1 cellular context compared by ENCODE assay signal in the genomic region with DNA sequence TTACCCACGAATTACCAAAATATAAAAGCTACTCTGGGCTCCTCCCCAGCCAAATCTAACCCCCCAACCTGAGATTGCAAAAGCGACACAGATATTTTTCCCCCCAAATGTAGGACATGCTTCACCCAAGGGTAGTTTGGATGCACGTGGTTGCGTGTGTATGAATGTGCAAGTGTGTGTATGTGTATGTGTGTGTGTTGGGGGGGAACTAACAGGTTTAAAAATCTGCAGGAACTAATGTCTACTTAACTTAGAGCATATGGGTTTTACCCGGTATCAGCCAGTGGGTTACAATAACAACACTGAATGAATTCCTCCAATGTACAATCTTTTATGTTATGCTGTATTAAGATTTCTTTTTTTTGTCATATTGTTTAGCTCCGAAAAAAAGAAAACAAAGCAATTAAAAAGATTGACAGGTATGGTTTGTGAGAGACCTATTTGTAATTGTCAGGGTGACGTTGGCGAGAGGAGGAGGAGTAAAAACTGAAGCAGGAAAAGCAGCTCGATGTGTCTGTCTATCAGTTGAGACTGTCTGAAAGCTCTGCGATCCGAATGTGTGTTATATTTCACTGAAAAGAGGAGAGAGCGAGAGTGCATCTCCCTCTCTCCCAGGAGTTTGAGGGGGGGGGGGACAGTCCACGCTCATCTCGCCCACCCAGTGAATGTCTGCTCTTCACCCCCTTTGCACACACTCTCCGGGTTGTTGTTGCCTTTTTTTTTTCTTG.
A peak's percentile ranks its signal among the peaks of the same experiment; 100 is the strongest.
TF ChIP-seq lines count a peak whose summit lies in the region.

A gene with protein sequence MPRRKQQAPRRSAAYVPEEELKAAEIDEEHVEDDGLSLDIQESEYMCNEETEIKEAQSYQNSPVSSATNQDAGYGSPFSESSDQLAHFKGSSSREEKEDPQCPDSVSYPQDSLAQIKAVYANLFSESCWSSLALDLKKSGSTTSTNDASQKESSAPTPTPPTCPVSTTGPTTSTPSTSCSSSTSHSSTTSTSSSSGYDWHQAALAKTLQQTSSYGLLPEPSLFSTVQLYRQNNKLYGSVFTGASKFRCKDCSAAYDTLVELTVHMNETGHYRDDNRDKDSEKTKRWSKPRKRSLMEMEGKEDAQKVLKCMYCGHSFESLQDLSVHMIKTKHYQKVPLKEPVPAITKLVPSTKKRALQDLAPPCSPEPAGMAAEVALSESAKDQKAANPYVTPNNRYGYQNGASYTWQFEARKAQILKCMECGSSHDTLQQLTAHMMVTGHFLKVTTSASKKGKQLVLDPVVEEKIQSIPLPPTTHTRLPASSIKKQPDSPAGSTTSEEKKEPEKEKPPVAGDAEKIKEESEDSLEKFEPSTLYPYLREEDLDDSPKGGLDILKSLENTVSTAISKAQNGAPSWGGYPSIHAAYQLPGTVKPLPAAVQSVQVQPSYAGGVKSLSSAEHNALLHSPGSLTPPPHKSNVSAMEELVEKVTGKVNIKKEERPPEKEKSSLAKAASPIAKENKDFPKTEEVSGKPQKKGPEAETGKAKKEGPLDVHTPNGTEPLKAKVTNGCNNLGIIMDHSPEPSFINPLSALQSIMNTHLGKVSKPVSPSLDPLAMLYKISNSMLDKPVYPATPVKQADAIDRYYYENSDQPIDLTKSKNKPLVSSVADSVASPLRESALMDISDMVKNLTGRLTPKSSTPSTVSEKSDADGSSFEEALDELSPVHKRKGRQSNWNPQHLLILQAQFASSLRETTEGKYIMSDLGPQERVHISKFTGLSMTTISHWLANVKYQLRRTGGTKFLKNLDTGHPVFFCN (N-terminal part only) (plus strand): TSS at position 524 of the 728 bp plus-strand sequence. CDS start 1,080 bp downstream, outside the sequence.

TF ChIP-seq in GM12878, 131 proteins besides CTCF, POLR2A, EP300 and RAD21 (continued from another document and continues in another):
- no peak for TF ChIP-seq ZBTB40 (IDR thresholded peaks at IDR 0.05; ENCODE audit: borderline replicate concordance)
- TF ChIP-seq ZSCAN29 (IDR thresholded peaks at IDR 0.05): no peak
- no peak; the same call in 1 of the 2 replicates for TF ChIP-seq RCOR1 (conservative IDR thresholded peaks at IDR 0.05; ENCODE audit: low read depth, low read length)
- TF ChIP-seq SREBF1 (IDR thresholded peaks at IDR 0.05; ENCODE audit: low read length): no peak
- peak; percentile 76 for TF ChIP-seq RELB (IDR thresholded peaks at IDR 0.05; ENCODE audit: low read depth)
- TF ChIP-seq POLR2AphosphoS5 (IDR thresholded peaks at IDR 0.05; ENCODE audit: low read length): peak; percentile 77
- 0 out of 3 replicates have a peak, but pooled peaks have one; percentile 30 for TF ChIP-seq POU2F2 (IDR thresholded peaks at IDR 0.05; ENCODE audit: borderline replicate concordance, low read depth, low read length)
- TF ChIP-seq ATF7 (IDR thresholded peaks at IDR 0.05; ENCODE audit: low read depth): peak; percentile 90
- TF ChIP-seq BACH1 (IDR thresholded peaks at IDR 0.05; ENCODE audit: borderline replicate concordance): no peak
- no peak for TF ChIP-seq TARDBP (IDR thresholded peaks at IDR 0.05; ENCODE audit: borderline replicate concordance)
- TF ChIP-seq NKRF (conservative IDR thresholded peaks at IDR 0.05): 0 out of 2 replicates have a peak, but pooled peaks have one; percentile 29
- no peak for TF ChIP-seq SREBF2 (IDR thresholded peaks at IDR 0.05; ENCODE audit: low read length)
- TF ChIP-seq, protein P1, sequence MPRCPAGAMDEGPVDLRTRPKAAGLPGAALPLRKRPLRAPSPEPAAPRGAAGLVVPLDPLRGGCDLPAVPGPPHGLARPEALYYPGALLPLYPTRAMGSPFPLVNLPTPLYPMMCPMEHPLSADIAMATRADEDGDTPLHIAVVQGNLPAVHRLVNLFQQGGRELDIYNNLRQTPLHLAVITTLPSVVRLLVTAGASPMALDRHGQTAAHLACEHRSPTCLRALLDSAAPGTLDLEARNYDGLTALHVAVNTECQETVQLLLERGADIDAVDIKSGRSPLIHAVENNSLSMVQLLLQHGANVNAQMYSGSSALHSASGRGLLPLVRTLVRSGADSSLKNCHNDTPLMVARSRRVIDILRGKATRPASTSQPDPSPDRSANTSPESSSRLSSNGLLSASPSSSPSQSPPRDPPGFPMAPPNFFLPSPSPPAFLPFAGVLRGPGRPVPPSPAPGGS (IDR thresholded peaks at IDR 0.05; ENCODE audit: borderline replicate concordance, insufficient read depth, low read depth, low read length, poor library complexity, severe bottlenecking): peak; percentile 44
- TF ChIP-seq, protein P2, sequence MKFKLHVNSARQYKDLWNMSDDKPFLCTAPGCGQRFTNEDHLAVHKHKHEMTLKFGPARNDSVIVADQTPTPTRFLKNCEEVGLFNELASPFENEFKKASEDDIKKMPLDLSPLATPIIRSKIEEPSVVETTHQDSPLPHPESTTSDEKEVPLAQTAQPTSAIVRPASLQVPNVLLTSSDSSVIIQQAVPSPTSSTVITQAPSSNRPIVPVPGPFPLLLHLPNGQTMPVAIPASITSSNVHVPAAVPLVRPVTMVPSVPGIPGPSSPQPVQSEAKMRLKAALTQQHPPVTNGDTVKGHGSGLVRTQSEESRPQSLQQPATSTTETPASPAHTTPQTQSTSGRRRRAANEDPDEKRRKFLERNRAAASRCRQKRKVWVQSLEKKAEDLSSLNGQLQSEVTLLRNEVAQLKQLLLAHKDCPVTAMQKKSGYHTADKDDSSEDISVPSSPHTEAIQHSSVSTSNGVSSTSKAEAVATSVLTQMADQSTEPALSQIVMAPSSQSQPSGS (IDR thresholded peaks at IDR 0.05; ENCODE audit: low read length): no peak
- no peak for TF ChIP-seq NR2F1 (conservative IDR thresholded peaks at IDR 0.05)
- no peak for TF ChIP-seq WRNIP1 (IDR thresholded peaks at IDR 0.05; ENCODE audit: borderline replicate concordance, low read depth, low read length)
- no peak for TF ChIP-seq NR2C1 (IDR thresholded peaks at IDR 0.05)
- no peak for TF ChIP-seq PAX8 (IDR thresholded peaks at IDR 0.05)
- no peak for TF ChIP-seq LARP7 (IDR thresholded peaks at IDR 0.05)
- no peak for TF ChIP-seq PAX5 (IDR thresholded peaks at IDR 0.05; ENCODE audit: borderline replicate concordance, low read depth, low read length)
- TF ChIP-seq KLF5 (IDR thresholded peaks at IDR 0.05; ENCODE audit: partially characterized antibody): no peak
- TF ChIP-seq IKZF1 (conservative IDR thresholded peaks at IDR 0.05): no peak
- TF ChIP-seq YY1 (IDR thresholded peaks at IDR 0.05; ENCODE audit: low read depth, low read length): peak; percentile 45; the same call in 1 of the 2 replicates
- TF ChIP-seq STAT1 (conservative IDR thresholded peaks at IDR 0.05): no peak
- no peak for TF ChIP-seq ELK1 (IDR thresholded peaks at IDR 0.05; ENCODE audit: low read depth, low read length)
- TF ChIP-seq TCF12 (IDR thresholded peaks at IDR 0.05; ENCODE audit: low read depth, low read length): no peak
- TF ChIP-seq IRF5 (IDR thresholded peaks at IDR 0.05; ENCODE audit: borderline replicate concordance): no peak
- TF ChIP-seq FOXK2 (IDR thresholded peaks at IDR 0.05): no peak
- no peak for TF ChIP-seq ZNF592 (IDR thresholded peaks at IDR 0.05)
- TF ChIP-seq, protein P3, sequence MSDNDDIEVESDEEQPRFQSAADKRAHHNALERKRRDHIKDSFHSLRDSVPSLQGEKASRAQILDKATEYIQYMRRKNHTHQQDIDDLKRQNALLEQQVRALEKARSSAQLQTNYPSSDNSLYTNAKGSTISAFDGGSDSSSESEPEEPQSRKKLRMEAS (IDR thresholded peaks at IDR 0.05; ENCODE audit: low read depth, low read length): no peak; the same call in 1 of the 2 replicates
- no peak for TF ChIP-seq TCF3 (IDR thresholded peaks at IDR 0.05; ENCODE audit: borderline replicate concordance, insufficient read depth, low read depth, low read length)
